In genomic region chr14:33402604-33403003, GRCh38 we compare ENCODE assay signal across 24 cellular contexts.
"Had no signal": no experiment of that assay in that cellular context is flagged by ENCODE, and none has a peak within 500 bp of the region (broad histone marks: within the 10 kb centered on the region; RNA-seq: fewer than 3 reads in every experiment).

No MANE protein-coding gene starts in this region.

- H3K36me3 ChIP-seq: esophagus squamous epithelium, heart right ventricle, ovary, right lobe of liver, upper lobe of left lung, uterus had no signal

- H3K27me3 ChIP-seq: esophagus squamous epithelium, heart right ventricle, ovary, right lobe of liver, testis, tibial nerve, upper lobe of left lung, uterus had no signal

- H3K4me1 ChIP-seq: esophagus squamous epithelium, heart right ventricle, right lobe of liver, testis, tibial nerve, uterus had no signal

- H3K4me3 ChIP-seq: coronary artery, esophagus squamous epithelium, heart right ventricle, ovary, right lobe of liver, testis, tibial nerve, upper lobe of left lung, uterus had no signal

- H3K27ac ChIP-seq: coronary artery, esophagus squamous epithelium, heart right ventricle, ovary, right lobe of liver, testis, tibial nerve, uterus had no signal

- ATAC-seq: effector memory CD8-positive, alpha-beta T cell; natural killer cell; right lobe of liver had no signal

- H3K9me3 ChIP-seq: ovary, right lobe of liver, testis, uterus had no signal

- DNase-seq: dermis blood vessel endothelial cell; effector memory CD8-positive, alpha-beta T cell; erythroblast; esophagus squamous epithelium; foreskin melanocyte; glutamatergic neuron; hippocampal formation; left colon; natural killer cell; occipital lobe; ovary; posterior cingulate gyrus; retina; right lobe of liver; stimulated activated CD4-positive, alpha-beta T cell treated with anti-CD3 and anti-CD28 coated beads, Interleukin-15, amount 100 ng/mL, for 24 hours; stimulated activated CD4-positive, alpha-beta T cell treated with anti-CD3 and anti-CD28 coated beads, Interleukin-2, amount 100 ng/mL, for 48 hours; stimulated activated naive CD4-positive, alpha-beta T cell; substantia nigra; testis; uterus had no signal
